Comparison of ENCODE assay signal across 12 cellular contexts in genomic region chr16:50311891-50312501, GRCh38. TPM values are rescaled to one million over a fixed set of nuclear protein-coding genes. Genes with fewer than 3 reads are reported as not detected.
DNase-seq lines count a peak whose midpoint lies in the region; ATAC-seq, FAIRE-seq and TF ChIP-seq lines count a peak whose summit lies in the region.
"Had no signal": no experiment of that assay in that cellular context is flagged by ENCODE, and none has a peak within 500 bp of the region (broad histone marks: within the 10 kb centered on the region; RNA-seq: fewer than 3 reads in every experiment).

No MANE protein-coding gene starts in this region.

- H3K4me1 ChIP-seq in kidney (ENCODE audit: control insufficient read depth in 1 of 2, insufficient read depth in 1 of 2, low read depth in 1 of 2, low read length in 2 of 2) (peaks cover 0 to 2% of the 10 kb centered on the region in 2 donors), upper lobe of left lung (peaks cover 3 to 16% (median 4%) of the 10 kb centered on the region in 4 donors)

- H3K4me3 Mint-ChIP-seq in activated naive CD8-positive, alpha-beta T cell, result no peak overlapping the region
- H3K4me3 Mint-ChIP-seq in activated naive CD8-positive, alpha-beta T cell treated with anti-CD3 and anti-CD28 coated beads for 36 hours, result no peak overlapping the region
- no peak overlapping the region for H3K4me3 Mint-ChIP-seq in activated CD4-positive, alpha-beta memory T cell treated with anti-CD3 and anti-CD28 coated beads, Interleukin-2, amount 10 ng/mL, durations not matched to agents 7 days and 5 days

- POLR2A ChIA-PET in activated CD4-positive, alpha-beta memory T cell treated with anti-CD3 and anti-CD28 coated beads, Interleukin-2, amount 10 ng/mL, durations not matched to agents 7 days and 5 days (lab: Charles Lee), result interaction anchor here (0.6 to 3.0 kb wide), 4 partner anchors 15 to 55 kb away, joined by 3 to 18 read pairs (median 3); no protein-coding TSS in a partner anchor

- H3K27ac ChIP-seq in kidney (ENCODE audit: low read depth in 2 of 2, low read length in 2 of 2), result no peak overlapping the region
- no peak overlapping the region for H3K27ac ChIP-seq in upper lobe of left lung

- peak overlapping the region; percentile 79 for H3K27ac Mint-ChIP-seq in activated naive CD8-positive, alpha-beta T cell
- H3K27ac Mint-ChIP-seq in activated naive CD8-positive, alpha-beta T cell treated with anti-CD3 and anti-CD28 coated beads for 36 hours, result no peak overlapping the region
- peak overlapping the region; percentile 77 for H3K27ac Mint-ChIP-seq in activated CD4-positive, alpha-beta memory T cell treated with anti-CD3 and anti-CD28 coated beads, Interleukin-2, amount 10 ng/mL, durations not matched to agents 7 days and 5 days

- ATAC-seq in upper lobe of left lung (ENCODE audit: low FRiP score in 2 of 2), result no peak
- no peak for ATAC-seq in HG03432 (IDR thresholded peaks at IDR 0.05; ENCODE audit: unreplicated experiment)
- no peak for ATAC-seq in GM18498 (IDR thresholded peaks at IDR 0.05; ENCODE audit: unreplicated experiment)

- H3K27me3 Mint-ChIP-seq in activated naive CD8-positive, alpha-beta T cell, result no peaks in the 10 kb centered on the region
- no peaks in the 10 kb centered on the region for H3K27me3 Mint-ChIP-seq in activated naive CD8-positive, alpha-beta T cell treated with anti-CD3 and anti-CD28 coated beads for 36 hours
- H3K27me3 Mint-ChIP-seq in activated CD4-positive, alpha-beta memory T cell treated with anti-CD3 and anti-CD28 coated beads, Interleukin-2, amount 10 ng/mL, durations not matched to agents 7 days and 5 days, result no peaks in the 10 kb centered on the region

- H3K4me3 ChIP-seq in kidney (ENCODE audit: low read length in 2 of 2) (no peak overlapping the region), upper lobe of left lung (no peak overlapping the region), foreskin fibroblast (ENCODE audit: low read depth in 1 of 2, low read length in 2 of 2) (no peak overlapping the region)

- intact Hi-C loops in kidney (cut with DNase I), result no loop called here

- no peaks in the 10 kb centered on the region for H3K9me3 ChIP-seq in kidney (ENCODE audit: control insufficient read depth in 1 of 2, low read length in 2 of 2)
- H3K9me3 ChIP-seq in upper lobe of left lung, result no peaks in the 10 kb centered on the region

- FAIRE-seq in kidney (lab: Jason Lieb, UNC), result no peak
- FAIRE-seq: endometrium had no signal

- CTCF ChIA-PET in activated CD4-positive, alpha-beta memory T cell treated with anti-CD3 and anti-CD28 coated beads, Interleukin-2, amount 10 ng/mL, durations not matched to agents 7 days and 5 days (lab: Charles Lee), result interaction anchor here (1.0 to 1.3 kb wide), 2 partner anchors 43 to 98 kb away, joined by 3 to 6 read pairs; no protein-coding TSS in a partner anchor

- H3K36me3 ChIP-seq in kidney (ENCODE audit: control insufficient read depth in 1 of 2, insufficient read depth in 2 of 2, low read length in 2 of 2) (peaks cover 14 to 18% of the 10 kb centered on the region in 2 donors), upper lobe of left lung (peaks cover 24 to 53% (median 46%) of the 10 kb centered on the region in 4 donors)

- H3K36me3 Mint-ChIP-seq in activated naive CD8-positive, alpha-beta T cell, result peaks cover 2% of the 10 kb centered on the region
- peaks cover 26% of the 10 kb centered on the region for H3K36me3 Mint-ChIP-seq in activated naive CD8-positive, alpha-beta T cell treated with anti-CD3 and anti-CD28 coated beads for 36 hours
- H3K36me3 Mint-ChIP-seq in activated CD4-positive, alpha-beta memory T cell treated with anti-CD3 and anti-CD28 coated beads, Interleukin-2, amount 10 ng/mL, durations not matched to agents 7 days and 5 days (ENCODE audit: low read depth), result peaks cover 79% of the 10 kb centered on the region

- no peaks in the 10 kb centered on the region for H3K9me3 Mint-ChIP-seq in activated naive CD8-positive, alpha-beta T cell (ENCODE audit: low read depth)
- H3K9me3 Mint-ChIP-seq in activated naive CD8-positive, alpha-beta T cell treated with anti-CD3 and anti-CD28 coated beads for 36 hours, result no peaks in the 10 kb centered on the region
- no peaks in the 10 kb centered on the region for H3K9me3 Mint-ChIP-seq in activated CD4-positive, alpha-beta memory T cell treated with anti-CD3 and anti-CD28 coated beads, Interleukin-2, amount 10 ng/mL, durations not matched to agents 7 days and 5 days

- no peak for TF ChIP-seq POLR2A in upper lobe of left lung (IDR thresholded peaks at IDR 0.05)

- DNase-seq in activated naive CD8-positive, alpha-beta T cell treated with anti-CD3 and anti-CD28 coated beads for 36 hours, result no peak
- DNase-seq in activated CD4-positive, alpha-beta memory T cell treated with anti-CD3 and anti-CD28 coated beads, Interleukin-2, amount 10 ng/mL, durations not matched to agents 7 days and 5 days, result no peak
- DNase-seq in kidney, result peak; percentile 71
- peak; percentile 19 to 59 for DNase-seq in upper lobe of left lung
- no peak for DNase-seq in foreskin fibroblast
- DNase-seq: GF-D8; NCI-H2171 treated with DMSO at 0.1 percent for 48 hours; stimulated activated CD4-positive, alpha-beta T cell treated with anti-CD3 and anti-CD28 coated beads, Interleukin-15, amount 100 ng/mL, for 24 hours had no signal

- peaks cover 16% of the 10 kb centered on the region for H3K4me1 Mint-ChIP-seq in activated naive CD8-positive, alpha-beta T cell (ENCODE audit: low read depth)
- peaks cover 17% of the 10 kb centered on the region for H3K4me1 Mint-ChIP-seq in activated naive CD8-positive, alpha-beta T cell treated with anti-CD3 and anti-CD28 coated beads for 36 hours
- peaks cover 48% of the 10 kb centered on the region for H3K4me1 Mint-ChIP-seq in activated CD4-positive, alpha-beta memory T cell treated with anti-CD3 and anti-CD28 coated beads, Interleukin-2, amount 10 ng/mL, durations not matched to agents 7 days and 5 days

- no peak for TF ChIP-seq EP300 in upper lobe of left lung (IDR thresholded peaks at IDR 0.05)

- 85 to 92% methylated on average over 20 to 22 of the region's 22 CpGs for WGBS in upper lobe of left lung, 2 donors

- H3K27me3 ChIP-seq in upper lobe of left lung, result no peaks in the 10 kb centered on the region

- TF ChIP-seq CTCF in kidney (IDR thresholded peaks at IDR 0.05; ENCODE audit: borderline replicate concordance, extremely low read depth, insufficient read depth), result no peak
- TF ChIP-seq CTCF in upper lobe of left lung (IDR thresholded peaks at IDR 0.05), result no peak
- TF ChIP-seq CTCF in foreskin fibroblast (IDR thresholded peaks at IDR 0.05; ENCODE audit: low read depth, low read length), result no peak

- H3K9ac ChIP-seq in kidney (ENCODE audit: low read length in 2 of 2), result no peak overlapping the region

RNA-seq across cellular contexts. Expression of gene ADCY7, which starts 45.6 kb away (rescaled TPM):
- total RNA-seq in activated naive CD8-positive, alpha-beta T cell treated with anti-CD3 and anti-CD28 coated beads for 36 hours, result 10 to 100 TPM; 72.3 to 73.1 TPM
- 100 to 1,000 TPM; 266 to 270 TPM for total RNA-seq in activated CD4-positive, alpha-beta memory T cell treated with anti-CD3 and anti-CD28 coated beads, Interleukin-2, amount 10 ng/mL, durations not matched to agents 7 days and 5 days
- total RNA-seq in kidney, result 40.5 TPM
- 0.86 TPM for polyA plus RNA-seq in kidney (ENCODE audit: insufficient read depth, low read depth, low replicate concordance)
- 100 to 1,000 TPM in 3 of 6 donors, 10 to 100 TPM in 3; 46.9 to 177 (median 101) TPM for total RNA-seq in upper lobe of left lung

RNA-seq across cellular contexts. Expression of gene BRD7, which starts 56.8 kb away (rescaled TPM):
- 10 to 100 TPM; 93.6 to 98.5 TPM for total RNA-seq in activated naive CD8-positive, alpha-beta T cell treated with anti-CD3 and anti-CD28 coated beads for 36 hours
- 100 to 1,000 TPM in 1 of 2 experiments, 10 to 100 TPM in 1; 93.3 to 101 TPM for total RNA-seq in activated CD4-positive, alpha-beta memory T cell treated with anti-CD3 and anti-CD28 coated beads, Interleukin-2, amount 10 ng/mL, durations not matched to agents 7 days and 5 days
- 68.0 TPM for total RNA-seq in kidney
- polyA plus RNA-seq in kidney (ENCODE audit: insufficient read depth, low read depth, low replicate concordance), result 44.1 TPM
- total RNA-seq in upper lobe of left lung, result 10 to 100 TPM; 41.5 to 68.2 (median 53.4) TPM

Comparison
In these comparisons a context has a peak if more than half of its experiments do, and no peak if none do; other contexts are left out.
1. DNase-seq: peak in kidney (single experiment) and upper lobe of left lung (2 of 2); none in activated naive CD8-positive, alpha-beta T cell treated with anti-CD3 and anti-CD28 coated beads for 36 hours (single experiment), activated CD4-positive, alpha-beta memory T cell treated with anti-CD3 and anti-CD28 coated beads, Interleukin-2, amount 10 ng/mL, durations not matched to agents 7 days and 5 days (single experiment) and foreskin fibroblast (0 of 2).